In genomic region chr19:34429553-34429952, GRCh38 we compare ENCODE assay signal across 8 cellular contexts. TPM values are rescaled to one million over a fixed set of nuclear protein-coding genes. Genes with fewer than 3 reads are reported as not detected.
A peak's percentile ranks its signal among the peaks of the same experiment; 100 is the strongest.
DNase-seq lines count a peak whose midpoint lies in the region; ATAC-seq, FAIRE-seq and TF ChIP-seq lines count a peak whose summit lies in the region.

No MANE protein-coding gene starts in this region.

- peak overlapping the region; percentile 80 for H3K4me2 ChIP-seq in HepG2 (ENCODE audit: low read depth, low read length)

- 14% methylated on average over 9 of the region's 9 CpGs for WGBS in HepG2 (ENCODE audit: low lambda C conversion rate)
- WGBS in tibial nerve, 2 donors = 70 to 73% methylated on average over 9 of the region's 9 CpGs

- H3K9me3 Mint-ChIP-seq in activated T-cell treated with anti-CD3 and anti-CD28 coated beads, Interleukin-2, amount 50 U/mL, for 24 hours = no peaks in the 10 kb centered on the region

- FAIRE-seq in HepG2 (lab: Jason Lieb, UNC) = no peak

- TF ChIP-seq EP300 in HepG2 (IDR thresholded peaks at IDR 0.05; ENCODE audit: low read depth in 2 of 2, low read length in 2 of 2) = no peak
- no peak for TF ChIP-seq EP300 in HepG2 (CRISPR knock-in tag; IDR thresholded peaks at IDR 0.05; ENCODE audit: borderline replicate concordance)
- no peak for TF ChIP-seq EP300 in tibial nerve (IDR thresholded peaks at IDR 0.05)

- no peak for TF ChIP-seq CTCF in HepG2 (CRISPR knock-in tag; IDR thresholded peaks at IDR 0.05)
- TF ChIP-seq CTCF in tibial nerve (IDR thresholded peaks at IDR 0.05) = no peak

- H3K9ac ChIP-seq in adipocyte (ENCODE audit: low read length) (peak overlapping the region; percentile 92), HepG2 (ENCODE audit: insufficient read depth, low read depth, low read length) (peak overlapping the region; percentile 86; the same call in 1 of the 2 replicates)

- no TSS peak for BruUV-seq in HepG2 (replicated peaks; lab: Mats Ljungman, UMichigan)

- TF ChIP-seq POLR2A in HepG2 (IDR thresholded peaks at IDR 0.05; ENCODE audit: insufficient read depth in 1 of 2, low read depth in 2 of 2, low read length in 2 of 2) = no peak
- TF ChIP-seq POLR2A in tibial nerve (IDR thresholded peaks at IDR 0.05) = no peak

- POLR2A ChIA-PET in HepG2 (lab: Yijun Ruan, JAX) = interaction anchor here (1.3 kb wide), 1 partner anchor 70 kb away, joined by 4 read pairs; no protein-coding TSS in a partner anchor

- CTCF ChIA-PET in HepG2 (lab: Yijun Ruan, JAX; ENCODE audit: low intra/inter-chr PET ratio, low total read pairs) = no interaction called here

- no peak for DNase-seq in activated T-cell treated with anti-CD3 and anti-CD28 coated beads, Interleukin-2, amount 50 U/mL, for 24 hours
- DNase-seq in activated T-cell treated with anti-CD3 and anti-CD28 coated beads, Interleukin-2, amount 50 U/mL, for 1 hour = no peak
- DNase-seq in adipocyte (ENCODE audit: low read depth) (no peak), HepG2 (ENCODE audit: low spot score) (no peak), tibial nerve (ENCODE audit: low spot score in 2 of 2) (no peak)

- no peaks in the 10 kb centered on the region for H3K27me3 ChIP-seq in adipocyte (replicated peaks; ENCODE audit: control insufficient read depth, insufficient read depth, low read length)
- no peaks in the 10 kb centered on the region; a peak in 1 of 5 replicates for H3K27me3 ChIP-seq in HepG2 (ENCODE audit: control insufficient read depth in 1 of 2, insufficient read depth in 2 of 2, low read length in 2 of 2)
- H3K27me3 ChIP-seq in tibial nerve = no peaks in the 10 kb centered on the region

- H3K79me2 ChIP-seq in HepG2 (ENCODE audit: insufficient read depth, low read length) = peaks cover 61% of the 10 kb centered on the region

- H3K4me1 ChIP-seq in adipocyte (ENCODE audit: control insufficient read depth, insufficient read depth, low read length) (peaks cover 52% of the 10 kb centered on the region), HepG2 (ENCODE audit: insufficient read depth, low read length) (peaks cover 41% of the 10 kb centered on the region), tibial nerve (peaks cover 0 to 58% (median 23%) of the 10 kb centered on the region in 4 donors)

- ATAC-seq in HepG2 (no peak), HG02678 (IDR thresholded peaks at IDR 0.05; ENCODE audit: unreplicated experiment) (no peak), HG03108 (IDR thresholded peaks at IDR 0.05; ENCODE audit: unreplicated experiment) (no peak)
- no peak for ATAC-seq in activated CD4-positive, CD25-positive, alpha-beta regulatory T cell treated with anti-CD3 and anti-CD28 coated beads, Interleukin-2, amount 50 U/mL, for 24 hours

- H3K4me3 ChIP-seq in adipocyte (ENCODE audit: low read length) (peak overlapping the region; percentile 100), HepG2 (replicated peaks in 1 of 3; ENCODE audit: insufficient read depth in 1 of 3, low read depth in 2 of 3, low read length in 3 of 3) (peak overlapping the region; percentile 87 to 90 (median 89)), tibial nerve (peak overlapping the region; percentile 74 to 96 (median 87))

- H3K4me1 Mint-ChIP-seq in activated T-cell treated with anti-CD3 and anti-CD28 coated beads, Interleukin-2, amount 50 U/mL, for 24 hours (ENCODE audit: low read depth) = peaks cover 44% of the 10 kb centered on the region

- intact Hi-C loops in HepG2 (cut with micrococcal nuclease; ENCODE audit: unreplicated experiment) = loop anchor here (2.0 kb wide), 1 partner anchor 67 kb away; no protein-coding TSS in a partner anchor

- peaks cover 47% of the 10 kb centered on the region for H4K20me1 ChIP-seq in HepG2 (ENCODE audit: insufficient read depth, low read length)

- peak overlapping the region; percentile 97 for H3K27ac Mint-ChIP-seq in activated T-cell treated with anti-CD3 and anti-CD28 coated beads, Interleukin-2, amount 50 U/mL, for 24 hours

- no peak for TF ChIP-seq RAD21 in HepG2 (CRISPR knock-in tag; IDR thresholded peaks at IDR 0.05)

- peak overlapping the region; percentile 98 for H3K4me3 Mint-ChIP-seq in activated T-cell treated with anti-CD3 and anti-CD28 coated beads, Interleukin-2, amount 50 U/mL, for 24 hours

- in situ Hi-C loops in HepG2 (cut with HindIII; ENCODE audit: extremely low pct_ligation_motif_present, low pct_unique_long_range_greater_than_20kb) = no loop called here

- no peaks in the 10 kb centered on the region for H3K27me3 Mint-ChIP-seq in activated T-cell treated with anti-CD3 and anti-CD28 coated beads, Interleukin-2, amount 50 U/mL, for 24 hours

- peaks cover 82% of the 10 kb centered on the region for H3K36me3 Mint-ChIP-seq in activated T-cell treated with anti-CD3 and anti-CD28 coated beads, Interleukin-2, amount 50 U/mL, for 24 hours (ENCODE audit: low read depth)

- H3K27ac ChIP-seq in HepG2 (ENCODE audit: extremely low read length, insufficient read depth, low read length) = peak overlapping the region; percentile 73
- peak overlapping the region; percentile 80 to 97 (median 92) for H3K27ac ChIP-seq in tibial nerve

- H2AFZ ChIP-seq in HepG2 (ENCODE audit: low read length) = no peak overlapping the region

- H3K36me3 ChIP-seq in adipocyte (ENCODE audit: control insufficient read depth, insufficient read depth, low read length, severe bottlenecking) = peaks cover 11% of the 10 kb centered on the region
- H3K36me3 ChIP-seq in HepG2 (replicated peaks in 1 of 2; ENCODE audit: control insufficient read depth in 1 of 2, insufficient read depth in 2 of 2, low read length in 2 of 2) = peaks cover 7 to 33% of the 10 kb centered on the region in 2 experiments
- peaks cover 0 to 17% (median 0%) of the 10 kb centered on the region in 3 donors for H3K36me3 ChIP-seq in tibial nerve

- H3K9me3 ChIP-seq in adipocyte (ENCODE audit: control insufficient read depth, low read length) = no peaks in the 10 kb centered on the region
- no peaks in the 10 kb centered on the region for H3K9me3 ChIP-seq in HepG2 (ENCODE audit: low read length)
- H3K9me3 ChIP-seq in tibial nerve = no peaks in the 10 kb centered on the region

RNA-seq across cellular contexts. Expression of gene UBA2, which starts 1.4 kb away (rescaled TPM):
- total RNA-seq in HepG2 (2016; rRNA removed; fragmentation: Illumina TruSeq; extraction: Trizol) (222 and 327 TPM in 2 replicates), tibial nerve (100 to 1,000 TPM in 1 of 4 donors, 10 to 100 TPM in 3; 85.1 to 124 (median 89.6) TPM)
- total RNA-seq in HepG2 (2016; cell fraction: cytosol; rRNA removed; fragmentation: Illumina TruSeq; extraction: Trizol; ENCODE audit: low read depth) = 111 and 132 TPM in 2 replicates
- 217 and 335 TPM in 2 replicates for total RNA-seq in HepG2 (2016; cell fraction: insoluble cytoplasmic fraction; rRNA removed; fragmentation: Illumina TruSeq; extraction: Trizol)
- total RNA-seq in HepG2 (2016; cell fraction: membrane; rRNA removed; fragmentation: Illumina TruSeq; extraction: Trizol) = 253 and 274 TPM in 2 replicates
- total RNA-seq in HepG2 (2016; cell fraction: nucleus; rRNA removed; fragmentation: Illumina TruSeq; extraction: Trizol) = 84.0 and 88.3 TPM in 2 replicates
- 117 and 172 TPM in 2 replicates for polyA plus RNA-seq in HepG2 (2011; rRNA removed)
- polyA plus RNA-seq in HepG2 (2011; cell fraction: cytosol; rRNA removed) = 89.3 and 104 TPM in 2 replicates
- 43.7 and 47.8 TPM in 2 replicates for polyA plus RNA-seq in HepG2 (2011; cell fraction: nucleus; rRNA removed)
- 112 and 146 TPM in 2 replicates for polyA plus RNA-seq in HepG2 (2012)
- polyA plus RNA-seq in HepG2 (2016; cell fraction: cytosol; fragmentation: Illumina TruSeq; extraction: Trizol; ENCODE audit: low read depth) = 64.4 and 67.9 TPM in 2 replicates
- polyA plus RNA-seq in HepG2 (2016; cell fraction: insoluble cytoplasmic fraction; fragmentation: Illumina TruSeq; extraction: Trizol; ENCODE audit: low read depth) = 228 and 233 TPM in 2 replicates
- 113 and 131 TPM in 2 replicates for polyA plus RNA-seq in HepG2 (2016; cell fraction: membrane; fragmentation: Illumina TruSeq; extraction: Trizol; ENCODE audit: low read depth)
- 93.7 and 95.4 TPM in 2 replicates for polyA plus RNA-seq in HepG2 (2016; cell fraction: nucleus; fragmentation: Illumina TruSeq; extraction: Trizol; ENCODE audit: insufficient read depth, low read depth)
- 113 and 118 TPM in 2 replicates for polyA minus RNA-seq in HepG2 (2011; rRNA and poly(A)+ RNA removed; ENCODE audit: low replicate concordance)
- 132 and 194 TPM in 2 replicates for polyA minus RNA-seq in HepG2 (2011; cell fraction: cytosol; rRNA and poly(A)+ RNA removed)
- polyA minus RNA-seq in HepG2 (2011; cell fraction: nucleus; rRNA and poly(A)+ RNA removed) = 68.1 and 99.3 TPM in 2 replicates

RNA-seq across cellular contexts. Expression of gene PDCD2L, which starts 25.4 kb away (rescaled TPM):
- total RNA-seq in HepG2 (2016; rRNA removed; fragmentation: Illumina TruSeq; extraction: Trizol) (35.2 and 40.5 TPM in 2 replicates), tibial nerve (10 to 100 TPM in 3 of 4 donors, 1 to 10 TPM in 1; 9.8 to 16.2 (median 12.2) TPM)
- total RNA-seq in HepG2 (2016; cell fraction: cytosol; rRNA removed; fragmentation: Illumina TruSeq; extraction: Trizol; ENCODE audit: low read depth) = 11.6 and 14.8 TPM in 2 replicates
- 33.1 and 33.4 TPM in 2 replicates for total RNA-seq in HepG2 (2016; cell fraction: insoluble cytoplasmic fraction; rRNA removed; fragmentation: Illumina TruSeq; extraction: Trizol)
- total RNA-seq in HepG2 (2016; cell fraction: membrane; rRNA removed; fragmentation: Illumina TruSeq; extraction: Trizol) = 13.3 and 18.3 TPM in 2 replicates
- 15.7 and 15.8 TPM in 2 replicates for total RNA-seq in HepG2 (2016; cell fraction: nucleus; rRNA removed; fragmentation: Illumina TruSeq; extraction: Trizol)
- polyA plus RNA-seq in HepG2 (2011; rRNA removed) = 24.5 and 29.3 TPM in 2 replicates
- 30.4 and 32.4 TPM in 2 replicates for polyA plus RNA-seq in HepG2 (2011; cell fraction: cytosol; rRNA removed)
- polyA plus RNA-seq in HepG2 (2011; cell fraction: nucleus; rRNA removed) = 11.2 and 15.1 TPM in 2 replicates
- polyA plus RNA-seq in HepG2 (2012) = 22.2 and 26.3 TPM in 2 replicates
- polyA plus RNA-seq in HepG2 (2016; cell fraction: cytosol; fragmentation: Illumina TruSeq; extraction: Trizol; ENCODE audit: low read depth) = 9.9 and 11.5 TPM in 2 replicates
- 28.1 and 29.2 TPM in 2 replicates for polyA plus RNA-seq in HepG2 (2016; cell fraction: insoluble cytoplasmic fraction; fragmentation: Illumina TruSeq; extraction: Trizol; ENCODE audit: low read depth)
- polyA plus RNA-seq in HepG2 (2016; cell fraction: membrane; fragmentation: Illumina TruSeq; extraction: Trizol; ENCODE audit: low read depth) = 11.1 and 13.6 TPM in 2 replicates
- 16.5 and 17.5 TPM in 2 replicates for polyA plus RNA-seq in HepG2 (2016; cell fraction: nucleus; fragmentation: Illumina TruSeq; extraction: Trizol; ENCODE audit: insufficient read depth, low read depth)
- polyA minus RNA-seq in HepG2 (2011; rRNA and poly(A)+ RNA removed; ENCODE audit: low replicate concordance) = 34.1 and 34.4 TPM in 2 replicates
- 6.5 and 7.9 TPM in 2 replicates for polyA minus RNA-seq in HepG2 (2011; cell fraction: cytosol; rRNA and poly(A)+ RNA removed)
- polyA minus RNA-seq in HepG2 (2011; cell fraction: nucleus; rRNA and poly(A)+ RNA removed) = 11.6 and 12.1 TPM in 2 replicates

RNA-seq across cellular contexts. Expression of gene WTIP, which starts 52.0 kb away (rescaled TPM):
- total RNA-seq in HepG2 (2016; rRNA removed; fragmentation: Illumina TruSeq; extraction: Trizol) (9.0 and 15.0 TPM in 2 replicates), tibial nerve (10 to 100 TPM; 18.4 to 55.5 (median 30.4) TPM)
- total RNA-seq in HepG2 (2016; cell fraction: cytosol; rRNA removed; fragmentation: Illumina TruSeq; extraction: Trizol; ENCODE audit: low read depth) = 12.3 and 12.5 TPM in 2 replicates
- total RNA-seq in HepG2 (2016; cell fraction: insoluble cytoplasmic fraction; rRNA removed; fragmentation: Illumina TruSeq; extraction: Trizol) = 7.6 and 12.6 TPM in 2 replicates
- 23.0 and 32.2 TPM in 2 replicates for total RNA-seq in HepG2 (2016; cell fraction: membrane; rRNA removed; fragmentation: Illumina TruSeq; extraction: Trizol)
- 6.1 and 7.1 TPM in 2 replicates for total RNA-seq in HepG2 (2016; cell fraction: nucleus; rRNA removed; fragmentation: Illumina TruSeq; extraction: Trizol)
- 18.1 and 20.9 TPM in 2 replicates for polyA plus RNA-seq in HepG2 (2011; rRNA removed)
- polyA plus RNA-seq in HepG2 (2011; cell fraction: cytosol; rRNA removed) = 13.7 and 18.9 TPM in 2 replicates
- 11.0 and 12.4 TPM in 2 replicates for polyA plus RNA-seq in HepG2 (2011; cell fraction: nucleus; rRNA removed)
- polyA plus RNA-seq in HepG2 (2012) = 6.7 and 12.4 TPM in 2 replicates
- 9.0 and 11.1 TPM in 2 replicates for polyA plus RNA-seq in HepG2 (2016; cell fraction: cytosol; fragmentation: Illumina TruSeq; extraction: Trizol; ENCODE audit: low read depth)
- polyA plus RNA-seq in HepG2 (2016; cell fraction: insoluble cytoplasmic fraction; fragmentation: Illumina TruSeq; extraction: Trizol; ENCODE audit: low read depth) = 7.0 and 8.8 TPM in 2 replicates
- polyA plus RNA-seq in HepG2 (2016; cell fraction: membrane; fragmentation: Illumina TruSeq; extraction: Trizol; ENCODE audit: low read depth) = 18.0 and 20.4 TPM in 2 replicates
- 7.5 and 9.5 TPM in 2 replicates for polyA plus RNA-seq in HepG2 (2016; cell fraction: nucleus; fragmentation: Illumina TruSeq; extraction: Trizol; ENCODE audit: insufficient read depth, low read depth)
- polyA minus RNA-seq in HepG2 (2011; rRNA and poly(A)+ RNA removed; ENCODE audit: low replicate concordance) = 3.6 and 41.2 TPM in 2 replicates
- polyA minus RNA-seq in HepG2 (2011; cell fraction: cytosol; rRNA and poly(A)+ RNA removed) = 11.4 and 11.8 TPM in 2 replicates
- 2.4 and 5.6 TPM in 2 replicates for polyA minus RNA-seq in HepG2 (2011; cell fraction: nucleus; rRNA and poly(A)+ RNA removed)
